2 cellular contexts compared by ENCODE assay signal in genomic region chr15:40894689-40895308, GRCh38.
TF ChIP-seq lines count a peak whose summit lies in the region.

No MANE protein-coding gene starts in this region.

TF ChIP-seq in HEK293T, 16 proteins besides CTCF, POLR2A, EP300 and RAD21:
- TF ChIP-seq TARDBP (IDR thresholded peaks at IDR 0.05): no peak
- peak; percentile 51 for TF ChIP-seq L3MBTL2 (conservative IDR thresholded peaks at IDR 0.05)

TF ChIP-seq in H1, 55 proteins besides CTCF, POLR2A, EP300 and RAD21:
- TF ChIP-seq SAP30 (IDR thresholded peaks at IDR 0.05; ENCODE audit: insufficient read depth, insufficient replicate concordance, low read length) (no peak), MAFK (IDR thresholded peaks at IDR 0.05; ENCODE audit: low read depth, low read length) (no peak), SIX5 (IDR thresholded peaks at IDR 0.05; ENCODE audit: low read depth, low read length) (no peak), CHD7 (IDR thresholded peaks at IDR 0.05; ENCODE audit: insufficient replicate concordance, low read length) (no peak), SRF (IDR thresholded peaks at IDR 0.05; ENCODE audit: low read depth, low read length) (no peak), EZH2 (IDR thresholded peaks at IDR 0.05; ENCODE audit: low read depth, low read length, severe bottlenecking) (no peak), SIRT6 (IDR thresholded peaks at IDR 0.05; ENCODE audit: low read length) (no peak), E2F6 (IDR thresholded peaks at IDR 0.05) (peak; percentile 65), ZNF274 (IDR thresholded peaks at IDR 0.05; ENCODE audit: borderline replicate concordance, extremely low read depth, low read length) (no peak), NRF1 (IDR thresholded peaks at IDR 0.05; ENCODE audit: low read depth, low read length) (no peak), TEAD4 (IDR thresholded peaks at IDR 0.05; ENCODE audit: low read depth, low read length) (no peak), CEBPB (IDR thresholded peaks at IDR 0.05; ENCODE audit: low read depth, low read length) (no peak), RXRA (IDR thresholded peaks at IDR 0.05; ENCODE audit: insufficient read depth, low read depth, low read length) (no peak), CHD1 (IDR thresholded peaks at IDR 0.05; ENCODE audit: low read depth, low read length) (no peak), TCF12 (IDR thresholded peaks at IDR 0.05; ENCODE audit: low read depth, low read length) (0 out of 2 replicates have a peak, but pooled peaks have one; percentile 41), RFX5 (IDR thresholded peaks at IDR 0.05; ENCODE audit: borderline replicate concordance, low read depth, low read length) (no peak), JUN (IDR thresholded peaks at IDR 0.05; ENCODE audit: low read depth, low read length) (no peak), ASH2L (IDR thresholded peaks at IDR 0.05; ENCODE audit: low read length) (peak; percentile 48), TAF7 (optimal IDR thresholded peaks at IDR 0.05; ENCODE audit: borderline replicate concordance, low read depth, low read length) (peak; percentile 74), MAX (IDR thresholded peaks at IDR 0.05) (peak; percentile 82), POU5F1 (IDR thresholded peaks at IDR 0.05; ENCODE audit: low read depth, low read length) (no peak), BACH1 (IDR thresholded peaks at IDR 0.05; ENCODE audit: low read length) (no peak), CTBP2 (IDR thresholded peaks at IDR 0.05; ENCODE audit: borderline replicate concordance, insufficient read depth, insufficient read length, low read length) (no peak), CHD2 (IDR thresholded peaks at IDR 0.05; ENCODE audit: low read length) (peak; percentile 33; the same call in 1 of the 2 replicates), BCL11A (IDR thresholded peaks at IDR 0.05; ENCODE audit: low read depth in 2 of 2, low read length in 2 of 2) (no peak), CREB1 (IDR thresholded peaks at IDR 0.05) (no peak), CBX5 (IDR thresholded peaks at IDR 0.05; ENCODE audit: low read depth, low read length) (no peak), RNF2 (IDR thresholded peaks at IDR 0.05; ENCODE audit: borderline replicate concordance, low read depth, low read length, missing control alignments, poor library complexity, severe bottlenecking) (no peak), PHF8 (conservative IDR thresholded peaks at IDR 0.05; ENCODE audit: low read depth, low read length) (peak; percentile 80), ATF2 (IDR thresholded peaks at IDR 0.05; ENCODE audit: low read length) (0 out of 2 replicates have a peak, but pooled peaks have one; percentile 37), KDM4A (IDR thresholded peaks at IDR 0.05; ENCODE audit: low read depth, low read length, severe bottlenecking) (peak; percentile 6), POLR2AphosphoS5 (IDR thresholded peaks at IDR 0.05; ENCODE audit: low read depth, low read length) (no peak; the same call in 1 of the 2 replicates), GABPA (IDR thresholded peaks at IDR 0.05; ENCODE audit: borderline replicate concordance, insufficient read depth, low read length) (no peak), KDM1A (IDR thresholded peaks at IDR 0.05; ENCODE audit: borderline replicate concordance, low read length) (no peak), GTF2F1 (IDR thresholded peaks at IDR 0.05; ENCODE audit: borderline replicate concordance, low read depth, low read length) (no peak), KDM5A (IDR thresholded peaks at IDR 0.05; ENCODE audit: low read length) (peak; percentile 53; the same call in 1 of the 2 replicates), CBX8 (IDR thresholded peaks at IDR 0.05; ENCODE audit: borderline replicate concordance, low read depth, low read length) (no peak), SUZ12 (IDR thresholded peaks at IDR 0.05; ENCODE audit: low read length) (no peak), RBBP5 (IDR thresholded peaks at IDR 0.05; ENCODE audit: borderline replicate concordance, low read depth, low read length) (no peak), SIN3A (conservative IDR thresholded peaks at IDR 0.05 in 1 of 2, IDR thresholded peaks at IDR 0.05 in 1 of 2; ENCODE audit: low read depth in 1 of 2, low read length in 2 of 2) (peak in 1 of 2 experiments; percentile 60; a peak in 2 of 4 replicates), JUND (IDR thresholded peaks at IDR 0.05; ENCODE audit: low read length) (no peak), SP2 (IDR thresholded peaks at IDR 0.05; ENCODE audit: low read length) (no peak), TBP (IDR thresholded peaks at IDR 0.05; ENCODE audit: low read depth, low read length) (peak; percentile 33; the same call in 1 of the 2 replicates), SP4 (IDR thresholded peaks at IDR 0.05; ENCODE audit: low read length) (0 out of 2 replicates have a peak, but pooled peaks have one; percentile 10), HDAC2 (IDR thresholded peaks at IDR 0.05; ENCODE audit: borderline replicate concordance in 1 of 2, low read depth in 2 of 2, low read length in 2 of 2) (peak in 1 of 2 experiments; percentile 76; a peak in 1 of 4 replicates), EGR1 (IDR thresholded peaks at IDR 0.05; ENCODE audit: borderline replicate concordance, low read depth, low read length) (no peak), TAF1 (IDR thresholded peaks at IDR 0.05; ENCODE audit: low read depth, low read length) (peak; percentile 63; the same call in 1 of the 2 replicates)
- TF ChIP-seq, protein P1, sequence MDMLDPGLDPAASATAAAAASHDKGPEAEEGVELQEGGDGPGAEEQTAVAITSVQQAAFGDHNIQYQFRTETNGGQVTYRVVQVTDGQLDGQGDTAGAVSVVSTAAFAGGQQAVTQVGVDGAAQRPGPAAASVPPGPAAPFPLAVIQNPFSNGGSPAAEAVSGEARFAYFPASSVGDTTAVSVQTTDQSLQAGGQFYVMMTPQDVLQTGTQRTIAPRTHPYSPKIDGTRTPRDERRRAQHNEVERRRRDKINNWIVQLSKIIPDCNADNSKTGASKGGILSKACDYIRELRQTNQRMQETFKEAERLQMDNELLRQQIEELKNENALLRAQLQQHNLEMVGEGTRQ (IDR thresholded peaks at IDR 0.05; ENCODE audit: low read length): no peak
